Comparison of ENCODE assay signal across 10 cellular contexts in genomic region chr15:56916825-56917477, GRCh38. TPM values are rescaled to one million over a fixed set of nuclear protein-coding genes. Genes with fewer than 3 reads are reported as not detected.
A peak's percentile ranks its signal among the peaks of the same experiment; 100 is the strongest.
DNase-seq lines count a peak whose midpoint lies in the region; ATAC-seq, FAIRE-seq and TF ChIP-seq lines count a peak whose summit lies in the region.
"Had no signal": no experiment of that assay in that cellular context is flagged by ENCODE, and none has a peak within 500 bp of the region (broad histone marks: within the 10 kb centered on the region; RNA-seq: fewer than 3 reads in every experiment).

No MANE protein-coding gene starts in this region.

- H3K4me3 Mint-ChIP-seq in T-helper 2 cell treated with Interferon-gamma antibody and Interleukin-4, amounts not matched to agents 5 μg/mL and 100 μg/mL, for 36 hours, result peak overlapping the region; percentile 79
- peak overlapping the region; percentile 78 for H3K4me3 Mint-ChIP-seq in activated naive CD8-positive, alpha-beta T cell treated with anti-CD3 and anti-CD28 coated beads, Interleukin-2, amount 10 ng/mL, durations not matched to agents 7 days and 5 days

- H3K27ac ChIP-seq in kidney (ENCODE audit: low read depth in 2 of 2, low read length in 2 of 2) (no peak overlapping the region), thoracic aorta (peak overlapping the region in 1 of 2 donors; percentile 92)

- no peak overlapping the region for H3K27ac Mint-ChIP-seq in T-helper 2 cell treated with Interferon-gamma antibody and Interleukin-4, amounts not matched to agents 5 μg/mL and 100 μg/mL, for 36 hours
- H3K27ac Mint-ChIP-seq in activated naive CD8-positive, alpha-beta T cell treated with anti-CD3 and anti-CD28 coated beads, Interleukin-2, amount 10 ng/mL, durations not matched to agents 7 days and 5 days, result no peak overlapping the region

- H3K36me3 ChIP-seq in kidney (ENCODE audit: control insufficient read depth in 1 of 2, insufficient read depth in 2 of 2, low read length in 2 of 2) (no peaks in the 10 kb centered on the region), thoracic aorta (no peaks in the 10 kb centered on the region)

- TF ChIP-seq CTCF in kidney (IDR thresholded peaks at IDR 0.05; ENCODE audit: borderline replicate concordance, extremely low read depth, insufficient read depth) (no peak), thoracic aorta (IDR thresholded peaks at IDR 0.05) (no peak)

- no peaks in the 10 kb centered on the region for H3K9me3 Mint-ChIP-seq in T-helper 2 cell treated with Interferon-gamma antibody and Interleukin-4, amounts not matched to agents 5 μg/mL and 100 μg/mL, for 36 hours
- H3K9me3 Mint-ChIP-seq in activated naive CD8-positive, alpha-beta T cell treated with anti-CD3 and anti-CD28 coated beads, Interleukin-2, amount 10 ng/mL, durations not matched to agents 7 days and 5 days, result peaks cover 4% of the 10 kb centered on the region

- POLR2A ChIA-PET in activated naive CD8-positive, alpha-beta T cell treated with anti-CD3 and anti-CD28 coated beads, Interleukin-2, amount 10 ng/mL, durations not matched to agents 7 days and 5 days (lab: Charles Lee), result interaction anchor here (1.8 kb wide), 1 partner anchor 33 kb away, joined by 6 read pairs; no protein-coding TSS in a partner anchor

- H3K9me3 ChIP-seq in kidney (ENCODE audit: control insufficient read depth in 1 of 2, low read length in 2 of 2) (no peaks in the 10 kb centered on the region), thoracic aorta (no peaks in the 10 kb centered on the region)

- peak overlapping the region in 1 of 2 donors; percentile 82 for H3K9ac ChIP-seq in kidney (ENCODE audit: low read length in 2 of 2)

- H3K27me3 Mint-ChIP-seq in T-helper 2 cell treated with Interferon-gamma antibody and Interleukin-4, amounts not matched to agents 5 μg/mL and 100 μg/mL, for 36 hours (ENCODE audit: low read depth), result peaks cover 2% of the 10 kb centered on the region
- no peaks in the 10 kb centered on the region for H3K27me3 Mint-ChIP-seq in activated naive CD8-positive, alpha-beta T cell treated with anti-CD3 and anti-CD28 coated beads, Interleukin-2, amount 10 ng/mL, durations not matched to agents 7 days and 5 days

- H3K4me3 ChIP-seq in kidney (ENCODE audit: low read length in 2 of 2) (peak overlapping the region; percentile 72 to 93), thoracic aorta (peak overlapping the region; percentile 89)

- peaks cover 0 to 12% of the 10 kb centered on the region in 2 donors for H3K4me1 ChIP-seq in kidney (ENCODE audit: control insufficient read depth in 1 of 2, insufficient read depth in 1 of 2, low read depth in 1 of 2, low read length in 2 of 2)
- peaks cover 27 to 54% of the 10 kb centered on the region in 2 donors for H3K4me1 ChIP-seq in thoracic aorta (ENCODE audit: control insufficient read depth in 1 of 2, low read depth in 2 of 2)

- FAIRE-seq in kidney (lab: Jason Lieb, UNC) (no peak), GM19239 (lab: Jason Lieb, UNC) (no peak)

- peaks cover 20% of the 10 kb centered on the region for H3K4me1 Mint-ChIP-seq in T-helper 2 cell treated with Interferon-gamma antibody and Interleukin-4, amounts not matched to agents 5 μg/mL and 100 μg/mL, for 36 hours (ENCODE audit: low read depth)
- peaks cover 19% of the 10 kb centered on the region for H3K4me1 Mint-ChIP-seq in activated naive CD8-positive, alpha-beta T cell treated with anti-CD3 and anti-CD28 coated beads, Interleukin-2, amount 10 ng/mL, durations not matched to agents 7 days and 5 days

- intact Hi-C loops in kidney (cut with DNase I), result no loop called here

- DNase-seq in T-helper 2 cell treated with Interferon-gamma antibody and Interleukin-4, amounts not matched to agents 5 μg/mL and 100 μg/mL, for 36 hours (ENCODE audit: low spot score), result no peak
- DNase-seq in T-helper 2 cell, result no peak
- DNase-seq in activated naive CD8-positive, alpha-beta T cell treated with anti-CD3 and anti-CD28 coated beads, Interleukin-2, amount 10 ng/mL, durations not matched to agents 7 days and 5 days, result no peak
- DNase-seq in kidney, result no peak
- DNase-seq in thoracic aorta (ENCODE audit: low spot score), result no peak
- DNase-seq in NCI-H187 treated with DMSO at 0.1 percent for 48 hours (lab: John Stamatoyannopoulos, UW), result no peak
- no peak for DNase-seq in GM19239 (ENCODE audit: insufficient read length, low spot score)
- DNase-seq in foreskin melanocyte, result no peak
- DNase-seq: activated CD4-positive, CD25-positive, alpha-beta regulatory T cell treated with anti-CD3 and anti-CD28 coated beads, Interleukin-2, amount 50 U/mL, for 72 hours; KBM-7 had no signal

- peaks cover 9% of the 10 kb centered on the region for H3K36me3 Mint-ChIP-seq in T-helper 2 cell treated with Interferon-gamma antibody and Interleukin-4, amounts not matched to agents 5 μg/mL and 100 μg/mL, for 36 hours (ENCODE audit: low read depth)
- peaks cover 8% of the 10 kb centered on the region for H3K36me3 Mint-ChIP-seq in activated naive CD8-positive, alpha-beta T cell treated with anti-CD3 and anti-CD28 coated beads, Interleukin-2, amount 10 ng/mL, durations not matched to agents 7 days and 5 days

- no peak for ATAC-seq in activated naive CD8-positive, alpha-beta T cell treated with anti-CD3 and anti-CD28 coated beads, Interleukin-2, amount 10 ng/mL, durations not matched to agents 7 days and 5 days (ENCODE audit: low read depth)
- no peak for ATAC-seq in thoracic aorta (ENCODE audit: insufficient number of reproducible peaks, low FRiP score, low read depth)

- no peaks in the 10 kb centered on the region for H3K27me3 ChIP-seq in thoracic aorta (replicated peaks; ENCODE audit: insufficient read depth)

RNA-seq across cellular contexts. Expression of gene TCF12, which starts 1.5 kb away (rescaled TPM):
- 10 to 100 TPM; 76.4 to 78.1 TPM for total RNA-seq in activated naive CD8-positive, alpha-beta T cell treated with anti-CD3 and anti-CD28 coated beads, Interleukin-2, amount 10 ng/mL, durations not matched to agents 7 days and 5 days
- total RNA-seq in kidney (116 TPM), thoracic aorta (100 to 1,000 TPM in 1 of 2 donors, 10 to 100 TPM in 1; 91.8 to 107 TPM)
- polyA plus RNA-seq in kidney (ENCODE audit: insufficient read depth, low read depth, low replicate concordance), result 16.3 TPM
